ENCODE assay signal across 8 cellular contexts in the genomic region with DNA sequence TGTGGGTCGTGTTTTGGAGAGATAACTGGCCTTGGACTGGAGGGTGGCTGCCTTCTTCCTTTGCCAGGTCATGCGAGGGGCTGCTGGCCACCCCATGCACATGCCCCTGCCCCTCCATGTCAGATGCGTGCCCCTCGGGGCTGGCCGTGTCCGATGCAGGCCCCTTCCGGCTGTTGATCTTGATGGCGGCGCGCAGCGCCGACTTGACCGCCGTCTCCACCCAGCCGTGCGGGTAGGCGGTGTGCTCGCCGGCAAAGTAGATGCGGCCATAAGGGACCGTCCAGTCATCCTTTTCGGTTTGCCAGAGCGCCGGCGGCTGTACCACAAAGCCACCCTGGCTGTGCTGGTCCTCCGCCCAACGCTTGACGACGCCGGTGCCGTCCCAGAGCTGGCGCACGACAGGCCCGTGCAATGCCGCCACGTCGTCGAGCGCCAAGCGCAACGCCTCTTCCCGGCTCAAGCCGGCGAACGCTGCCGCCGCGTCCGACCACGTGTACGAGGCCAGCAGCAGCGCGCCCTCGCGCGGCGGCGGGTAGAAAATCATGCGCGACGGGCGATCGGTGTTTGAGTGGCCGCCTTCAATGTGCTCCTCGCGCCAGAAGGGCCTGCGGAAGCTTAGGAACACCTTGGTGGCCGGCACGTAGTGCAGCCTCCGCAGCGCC. TPM values are rescaled to one million over a fixed set of nuclear protein-coding genes. Genes with fewer than 3 reads are reported as not detected.
A peak's percentile ranks its signal among the peaks of the same experiment; 100 is the strongest.
DNase-seq lines count a peak whose midpoint lies in the region; ATAC-seq and TF ChIP-seq lines count a peak whose summit lies in the region.

No MANE protein-coding gene starts in this region.

- no peak overlapping the region for H3K9ac ChIP-seq in rectal smooth muscle tissue (ENCODE audit: low read length)

- no peaks in the 10 kb centered on the region for H3K36me3 Mint-ChIP-seq in activated naive CD4-positive, alpha-beta T cell treated with anti-CD3 and anti-CD28 coated beads, Interleukin-2, amount 50 U/mL, for 24 hours

- WGBS in heart left ventricle, 4 donors, result 17 to 47% (median 24%) methylated on average over 10 to 71 of the region's 71 CpGs

- TF ChIP-seq POLR2A in heart left ventricle (IDR thresholded peaks at IDR 0.05) (no peak), vagina (IDR thresholded peaks at IDR 0.05) (no peak)

- peak overlapping the region; percentile 65 for H3K27ac Mint-ChIP-seq in activated naive CD4-positive, alpha-beta T cell treated with anti-CD3 and anti-CD28 coated beads, Interleukin-2, amount 50 U/mL, for 24 hours

- DNase-seq in GM12864 (ENCODE audit: low read depth) (no peak), RPMI7951 (ENCODE audit: low read depth) (peak; percentile 50), heart left ventricle (peak; percentile 75 to 90 (median 80)), vagina (ENCODE audit: extremely low spot score in 2 of 2) (no peak)

- H3K36me3 ChIP-seq in heart left ventricle, result peaks cover 0 to 34% (median 19%) of the 10 kb centered on the region in 9 donors
- peaks cover 1% of the 10 kb centered on the region for H3K36me3 ChIP-seq in rectal smooth muscle tissue (ENCODE audit: control insufficient read depth, insufficient read depth, low read length)
- H3K36me3 ChIP-seq in vagina, result peaks cover 0 to 3% of the 10 kb centered on the region in 2 donors

- ATAC-seq in heart left ventricle (peak in 3 of 4 donors; percentile 55 to 67 (median 57)), GM21528 (IDR thresholded peaks at IDR 0.05; ENCODE audit: low FRiP score, unreplicated experiment) (no peak), HG03378 (IDR thresholded peaks at IDR 0.05; ENCODE audit: unreplicated experiment) (no peak)

- H3K9me3 ChIP-seq in heart left ventricle, result no peaks in the 10 kb centered on the region
- no peaks in the 10 kb centered on the region for H3K9me3 ChIP-seq in vagina

- TF ChIP-seq CTCF in GM12864 (IDR thresholded peaks at IDR 0.05; ENCODE audit: low read depth, low read length, missing control alignments) (peak; percentile 81), heart left ventricle (IDR thresholded peaks at IDR 0.05) (peak; percentile 65 to 89 (median 78)), vagina (IDR thresholded peaks at IDR 0.05) (peak in 2 of 3 experiments; percentile 13 to 68)

- H3K4me1 Mint-ChIP-seq in activated naive CD4-positive, alpha-beta T cell treated with anti-CD3 and anti-CD28 coated beads, Interleukin-2, amount 50 U/mL, for 24 hours, result peaks cover 3% of the 10 kb centered on the region

- intact Hi-C loops in heart left ventricle (cut with DNase I) (no loop called here), vagina (cut with DNase I) (no loop called here)

- peaks cover 0 to 23% (median 11%) of the 10 kb centered on the region in 12 donors for H3K4me1 ChIP-seq in heart left ventricle
- no peaks in the 10 kb centered on the region for H3K4me1 ChIP-seq in rectal smooth muscle tissue (ENCODE audit: control insufficient read depth, insufficient read depth, low read length)
- peaks cover 11% of the 10 kb centered on the region for H3K4me1 ChIP-seq in vagina

- peak overlapping the region; percentile 79 for H3K4me3 Mint-ChIP-seq in activated naive CD4-positive, alpha-beta T cell treated with anti-CD3 and anti-CD28 coated beads, Interleukin-2, amount 50 U/mL, for 24 hours

- H3K27me3 ChIP-seq in heart left ventricle, result peaks cover 0 to 11% (median 0%) of the 10 kb centered on the region in 9 donors
- H3K27me3 ChIP-seq in rectal smooth muscle tissue (ENCODE audit: control insufficient read depth, insufficient read depth, low read length), result no peaks in the 10 kb centered on the region
- H3K27me3 ChIP-seq in vagina, result no peaks in the 10 kb centered on the region

- peak overlapping the region; percentile 36 for H3K4me3 ChIP-seq in GM12864 (ENCODE audit: low read depth, low read length)
- peak overlapping the region in 10 of 12 donors; percentile 4 to 48 (median 30) for H3K4me3 ChIP-seq in heart left ventricle
- peak overlapping the region; percentile 38 for H3K4me3 ChIP-seq in rectal smooth muscle tissue (ENCODE audit: low read length)
- H3K4me3 ChIP-seq in vagina, result peak overlapping the region; percentile 26 to 37

- H3K27me3 Mint-ChIP-seq in activated naive CD4-positive, alpha-beta T cell treated with anti-CD3 and anti-CD28 coated beads, Interleukin-2, amount 50 U/mL, for 24 hours, result no peaks in the 10 kb centered on the region

- peak overlapping the region in 2 of 12 donors; percentile 4 to 54 for H3K27ac ChIP-seq in heart left ventricle
- no peak overlapping the region for H3K27ac ChIP-seq in rectal smooth muscle tissue (ENCODE audit: low read depth, low read length)
- H3K27ac ChIP-seq in vagina, result peak overlapping the region; percentile 1

- no peaks in the 10 kb centered on the region for H3K9me3 Mint-ChIP-seq in activated naive CD4-positive, alpha-beta T cell treated with anti-CD3 and anti-CD28 coated beads, Interleukin-2, amount 50 U/mL, for 24 hours

RNA-seq across cellular contexts. Expression of gene IL4I1, which starts 6.9 kb away (rescaled TPM):
- total RNA-seq in RPMI7951 (2014; rRNA removed; shearing (Covaris generic)), result 0.39 and 1.3 TPM in 2 replicates
- total RNA-seq in heart left ventricle (10 to 100 TPM in 2 of 9 donors, under 1 TPM in 4, not detected in 3; 0.27 to 21.6 (median 0.64) TPM), vagina (not detected)
- under 1 TPM in 1 of 2 donors, not detected in 1; 0.30 TPM for polyA plus RNA-seq in heart left ventricle

RNA-seq across cellular contexts. Expression of gene TBC1D17, which starts 12.3 kb away (rescaled TPM):
- total RNA-seq in RPMI7951 (2014; rRNA removed; shearing (Covaris generic)), result 10.3 and 12.3 TPM in 2 replicates
- 10 to 100 TPM; 30.1 to 54.8 (median 39.8) TPM for total RNA-seq in heart left ventricle
- polyA plus RNA-seq in heart left ventricle, result 10 to 100 TPM; 30.7 to 35.9 TPM
- 34.9 TPM for total RNA-seq in vagina

RNA-seq across cellular contexts. Expression of gene AKT1S1, which starts 12.7 kb away (rescaled TPM):
- total RNA-seq in RPMI7951 (2014; rRNA removed; shearing (Covaris generic)), result 10.8 and 15.3 TPM in 2 replicates
- total RNA-seq in heart left ventricle (10 to 100 TPM; 25.3 to 46.0 (median 31.2) TPM), vagina (16.9 TPM)
- polyA plus RNA-seq in heart left ventricle, result 10 to 100 TPM; 41.9 to 55.1 TPM

RNA-seq across cellular contexts. Expression of gene PNKP, which starts 22.4 kb away (rescaled TPM):
- total RNA-seq in RPMI7951 (2014; rRNA removed; shearing (Covaris generic)), result 22.7 and 29.7 TPM in 2 replicates
- total RNA-seq in heart left ventricle (10 to 100 TPM; 26.6 to 57.0 (median 36.8) TPM), vagina (40.3 TPM)
- polyA plus RNA-seq in heart left ventricle, result 10 to 100 TPM; 32.7 to 54.7 TPM

RNA-seq across cellular contexts. Expression of gene PTOV1, which starts 38.9 kb away (rescaled TPM):
- 89.9 and 100 TPM in 2 replicates for total RNA-seq in RPMI7951 (2014; rRNA removed; shearing (Covaris generic))
- total RNA-seq in heart left ventricle (100 to 1,000 TPM in 1 of 9 donors, 10 to 100 TPM in 8; 70.9 to 109 (median 91.5) TPM), vagina (109 TPM)
- 100 to 1,000 TPM in 1 of 2 donors, 10 to 100 TPM in 1; 85.9 to 135 TPM for polyA plus RNA-seq in heart left ventricle

Comparison
In these comparisons a context has a peak if more than half of its experiments do, and no peak if none do; other contexts are left out.
1. DNase-seq: peak in RPMI7951 (single experiment) and heart left ventricle (5 of 5); none in GM12864 (single experiment) and vagina (0 of 2).
2. ATAC-seq: peak in heart left ventricle (3 of 4); none in GM21528 (single experiment) and HG03378 (single experiment).
3. Peak in every context shown above with its lines, with median percentiles within 50 percentile points of each other: H3K4me3 ChIP-seq and CTCF ChIP-seq.